In genomic region chr6:97394160-97394748, GRCh38 we compare ENCODE assay signal across 7 cellular contexts.
DNase-seq lines count a peak whose midpoint lies in the region; ATAC-seq and TF ChIP-seq lines count a peak whose summit lies in the region.

No MANE protein-coding gene starts in this region.

- no peak overlapping the region for H2AFZ ChIP-seq in OCI-LY3 (ENCODE audit: low read depth, low read length)

- H3K27me3 ChIP-seq in GM06990 (replicated peaks; ENCODE audit: control insufficient read depth, insufficient read depth, low read length) (no peaks in the 10 kb centered on the region), OCI-LY3 (ENCODE audit: low read depth, low read length) (0 out of 2 replicates have a peak, but pooled peaks cover 3% of the 10 kb centered on the region)

- H3K9me3 ChIP-seq in OCI-LY3 (ENCODE audit: insufficient read depth, low read length) = no peaks in the 10 kb centered on the region

- H3K79me2 ChIP-seq in OCI-LY3 (ENCODE audit: low read length) = no peaks in the 10 kb centered on the region

- H3K36me3 ChIP-seq in GM06990 (ENCODE audit: control insufficient read depth, insufficient read depth, low read length) (no peaks in the 10 kb centered on the region), OCI-LY3 (replicated peaks; ENCODE audit: low read depth, low read length) (no peaks in the 10 kb centered on the region)

- H3K4me2 ChIP-seq in OCI-LY3 (ENCODE audit: low read length) = no peak overlapping the region

- ATAC-seq in GM21423 (IDR thresholded peaks at IDR 0.05; ENCODE audit: unreplicated experiment) = peak; percentile 96

- DNase-seq in GM06990 (ENCODE audit: extremely low read depth, insufficient read length) (no peak), HPDE6-E6E7 (ENCODE audit: extremely low spot score) (peak; percentile 29), globus pallidus (ENCODE audit: low spot score) (peak; percentile 70), putamen (ENCODE audit: low spot score) (peak; percentile 67)
- DNase-seq in activated gamma-delta T cell treated with anti-CD3 and anti-CD28 coated beads, Interleukin-2, amount 50 U/mL, for 16 hours (ENCODE audit: low read depth) = peak; percentile 14

- TF ChIP-seq CTCF in GM06990 (IDR thresholded peaks at IDR 0.05; ENCODE audit: insufficient read depth, low read length, poor library complexity, severe bottlenecking) (peak; percentile 76), OCI-LY3 (IDR thresholded peaks at IDR 0.05; ENCODE audit: low read depth, low read length) (peak; percentile 81)

- H3K4me3 ChIP-seq in GM06990 (replicated peaks; ENCODE audit: low read depth, low read length) (no peak overlapping the region), OCI-LY3 (ENCODE audit: low read length) (no peak overlapping the region)

- H4K20me1 ChIP-seq in OCI-LY3 (ENCODE audit: insufficient read depth, low read length) = no peaks in the 10 kb centered on the region

- no peaks in the 10 kb centered on the region for H3K4me1 ChIP-seq in OCI-LY3 (ENCODE audit: low read length)

- no peak overlapping the region for H3K9ac ChIP-seq in OCI-LY3 (ENCODE audit: low read length)

- no peak overlapping the region for H3K27ac ChIP-seq in OCI-LY3 (ENCODE audit: low read length)
